Comparison of ENCODE assay signal across 20 cellular contexts in the genomic region with DNA sequence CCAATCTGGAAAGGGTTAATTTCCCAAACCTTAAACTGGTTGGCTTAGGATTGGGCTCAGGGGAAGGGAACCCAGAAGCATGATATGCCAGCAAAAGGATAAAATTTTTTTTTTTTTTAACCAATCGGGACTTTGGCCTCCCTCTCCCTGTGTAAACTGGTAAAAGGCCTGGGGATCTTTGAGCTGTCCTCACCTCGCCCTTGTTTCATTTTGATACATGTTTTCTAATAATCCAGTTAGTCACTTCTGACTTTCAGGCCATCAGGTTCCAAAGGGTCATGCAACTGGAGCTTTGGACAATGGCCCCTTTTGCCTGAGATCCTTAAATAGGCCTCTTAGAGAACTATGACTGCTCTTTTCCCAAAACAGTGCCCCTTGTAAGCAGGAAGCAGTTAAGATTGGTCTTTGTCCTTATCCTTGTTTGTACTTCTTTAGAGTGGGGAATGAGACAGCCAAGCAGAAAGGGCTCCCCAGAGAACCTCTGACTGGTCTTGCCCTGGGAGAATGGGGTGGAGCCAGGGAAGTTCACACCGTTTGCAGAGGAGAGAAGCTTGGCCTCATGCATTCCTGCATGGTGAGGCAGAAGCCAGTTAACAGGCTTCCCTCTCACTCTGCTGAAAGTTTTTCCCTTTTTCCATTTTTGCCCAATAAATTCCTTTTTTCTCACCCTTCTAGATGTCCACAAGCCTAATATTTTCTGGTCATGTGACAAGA.
DNase-seq lines count a peak whose midpoint lies in the region; ATAC-seq and TF ChIP-seq lines count a peak whose summit lies in the region.
"Had no signal": no experiment of that assay in that cellular context is flagged by ENCODE, and none has a peak within 500 bp of the region (broad histone marks: within the 10 kb centered on the region; RNA-seq: fewer than 3 reads in every experiment).

No MANE protein-coding gene starts in this region.

- H3K4me3 ChIP-seq in heart right ventricle: no peak overlapping the region
- H3K4me3 ChIP-seq in osteoblast (ENCODE audit: insufficient read depth, low read length): no peak overlapping the region
- no peak overlapping the region for H3K4me3 ChIP-seq in suprapubic skin
- H3K4me3 ChIP-seq: BLaER1 treated with 17β-estradiol and CSF1 and Interleukin-3, amounts not matched to agents 10 nM and 100 nM; cardiac muscle cell; GM23248 had no signal

- peaks cover 5% of the 10 kb centered on the region for H3K36me3 Mint-ChIP-seq in WTC11
- no peaks in the 10 kb centered on the region for H3K36me3 Mint-ChIP-seq in type B pancreatic cell
- H3K36me3 Mint-ChIP-seq in natural killer cell treated with Interleukin-12 subunit alpha and Interleukin-12 subunit beta and Interleukin-15 and Interleukin-18, amount 100 ng/mL, for 72 hours: no peaks in the 10 kb centered on the region
- H3K36me3 Mint-ChIP-seq: activated naive CD8-positive, alpha-beta T cell treated with anti-CD3 and anti-CD28 coated beads, Interleukin-2, amount 10 ng/mL, durations not matched to agents 7 days and 5 days; stimulated activated effector memory CD8-positive, alpha-beta T cell treated with anti-CD3 and anti-CD28 coated beads, Interleukin-12 subunit alpha, Interleukin-12 subunit beta, amount 100 ng/mL, for 72 hours had no signal

- H3K4me1 Mint-ChIP-seq in WTC11 (peaks cover 10% of the 10 kb centered on the region), type B pancreatic cell (ENCODE audit: unreplicated experiment) (no peaks in the 10 kb centered on the region)
- H3K4me1 Mint-ChIP-seq in natural killer cell treated with Interleukin-12 subunit alpha and Interleukin-12 subunit beta and Interleukin-15 and Interleukin-18, amount 100 ng/mL, for 72 hours (ENCODE audit: low read depth in 2 of 2): no peaks in the 10 kb centered on the region
- H3K4me1 Mint-ChIP-seq: activated naive CD8-positive, alpha-beta T cell treated with anti-CD3 and anti-CD28 coated beads, Interleukin-2, amount 10 ng/mL, durations not matched to agents 7 days and 5 days; stimulated activated effector memory CD8-positive, alpha-beta T cell treated with anti-CD3 and anti-CD28 coated beads, Interleukin-12 subunit alpha, Interleukin-12 subunit beta, amount 100 ng/mL, for 72 hours had no signal

- H3K27me3 ChIP-seq in heart right ventricle (no peaks in the 10 kb centered on the region), osteoblast (ENCODE audit: insufficient read depth, low read length) (no peaks in the 10 kb centered on the region), suprapubic skin (no peaks in the 10 kb centered on the region)
- H3K27me3 ChIP-seq: BLaER1 treated with 17β-estradiol and CSF1 and Interleukin-3, amounts not matched to agents 10 nM and 100 nM; cardiac muscle cell had no signal

- POLR2A ChIA-PET in WTC11 (lab: Charles Lee): no interaction called here

- H3K27ac Mint-ChIP-seq in WTC11 (no peak overlapping the region), type B pancreatic cell (no peak overlapping the region)
- no peak overlapping the region for H3K27ac Mint-ChIP-seq in natural killer cell treated with Interleukin-12 subunit alpha and Interleukin-12 subunit beta and Interleukin-15 and Interleukin-18, amount 100 ng/mL, for 72 hours
- H3K27ac Mint-ChIP-seq: activated naive CD8-positive, alpha-beta T cell treated with anti-CD3 and anti-CD28 coated beads, Interleukin-2, amount 10 ng/mL, durations not matched to agents 7 days and 5 days; effector memory CD8-positive, alpha-beta T cell; stimulated activated effector memory CD8-positive, alpha-beta T cell treated with anti-CD3 and anti-CD28 coated beads, Interleukin-12 subunit alpha, Interleukin-12 subunit beta, amount 100 ng/mL, for 72 hours had no signal

- H3K4me3 Mint-ChIP-seq in WTC11: no peak overlapping the region
- H3K4me3 Mint-ChIP-seq in type B pancreatic cell: no peak overlapping the region
- no peak overlapping the region for H3K4me3 Mint-ChIP-seq in natural killer cell treated with Interleukin-12 subunit alpha and Interleukin-12 subunit beta and Interleukin-15 and Interleukin-18, amount 100 ng/mL, for 72 hours
- H3K4me3 Mint-ChIP-seq: activated naive CD8-positive, alpha-beta T cell treated with anti-CD3 and anti-CD28 coated beads, Interleukin-2, amount 10 ng/mL, durations not matched to agents 7 days and 5 days; activated T-cell treated with anti-CD3 and anti-CD28 coated beads, Interleukin-2, amount 50 U/mL, for 4 hours; effector memory CD8-positive, alpha-beta T cell; stimulated activated effector memory CD8-positive, alpha-beta T cell treated with anti-CD3 and anti-CD28 coated beads, Interleukin-12 subunit alpha, Interleukin-12 subunit beta, amount 100 ng/mL, for 72 hours had no signal

- peaks cover 19% of the 10 kb centered on the region for H3K9me3 Mint-ChIP-seq in WTC11
- no peaks in the 10 kb centered on the region for H3K9me3 Mint-ChIP-seq in type B pancreatic cell
- H3K9me3 Mint-ChIP-seq in natural killer cell treated with Interleukin-12 subunit alpha and Interleukin-12 subunit beta and Interleukin-15 and Interleukin-18, amount 100 ng/mL, for 72 hours: peaks cover 7% of the 10 kb centered on the region
- H3K9me3 Mint-ChIP-seq: activated naive CD8-positive, alpha-beta T cell treated with anti-CD3 and anti-CD28 coated beads, Interleukin-2, amount 10 ng/mL, durations not matched to agents 7 days and 5 days had no signal

- H3K27ac ChIP-seq in heart right ventricle: peak overlapping the region in 3 of 10 donors; percentile 12 to 22 (median 19)
- H3K27ac ChIP-seq in osteoblast (ENCODE audit: low read depth, low read length): no peak overlapping the region
- no peak overlapping the region for H3K27ac ChIP-seq in suprapubic skin
- H3K27ac ChIP-seq: BLaER1 treated with 17β-estradiol and CSF1 and Interleukin-3, amounts not matched to agents 10 nM and 100 nM; cardiac muscle cell; GM23248 had no signal

- WGBS in heart right ventricle, 2 donors: 33 to 35% methylated on average over 3 of the region's 3 CpGs
- WGBS in suprapubic skin: 50% methylated on average over 3 of the region's 3 CpGs

- no peaks in the 10 kb centered on the region for H3K27me3 Mint-ChIP-seq in WTC11 (ENCODE audit: low read depth)
- no peaks in the 10 kb centered on the region for H3K27me3 Mint-ChIP-seq in type B pancreatic cell
- no peaks in the 10 kb centered on the region for H3K27me3 Mint-ChIP-seq in natural killer cell treated with Interleukin-12 subunit alpha and Interleukin-12 subunit beta and Interleukin-15 and Interleukin-18, amount 100 ng/mL, for 72 hours
- H3K27me3 Mint-ChIP-seq: activated naive CD8-positive, alpha-beta T cell treated with anti-CD3 and anti-CD28 coated beads, Interleukin-2, amount 10 ng/mL, durations not matched to agents 7 days and 5 days; effector memory CD8-positive, alpha-beta T cell had no signal

- ATAC-seq in WTC11 (peak; percentile 74), heart right ventricle (peak in 7 of 8 donors; percentile 24 to 93 (median 51))
- ATAC-seq in natural killer cell treated with Interleukin-12 subunit alpha and Interleukin-12 subunit beta and Interleukin-15 and Interleukin-18, amount 100 ng/mL, for 72 hours: no peak
- ATAC-seq: activated T-cell treated with anti-CD3 and anti-CD28 coated beads, Interleukin-2, amount 50 U/mL, for 4 hours; effector memory CD8-positive, alpha-beta T cell; Panc1; stimulated activated effector memory CD8-positive, alpha-beta T cell treated with anti-CD3 and anti-CD28 coated beads, Interleukin-12 subunit alpha, Interleukin-12 subunit beta, amount 100 ng/mL, for 72 hours had no signal

- TF ChIP-seq POLR2A in suprapubic skin (IDR thresholded peaks at IDR 0.05): no peak

- H3K9me3 ChIP-seq in heart right ventricle: peaks cover 0 to 32% (median 0%) of the 10 kb centered on the region in 11 donors
- H3K9me3 ChIP-seq in osteoblast (ENCODE audit: low read depth, low read length): peaks cover 2% of the 10 kb centered on the region
- no peaks in the 10 kb centered on the region for H3K9me3 ChIP-seq in suprapubic skin

- no peak for TF ChIP-seq EP300 in suprapubic skin (IDR thresholded peaks at IDR 0.05)

- no peaks in the 10 kb centered on the region for H3K4me1 ChIP-seq in heart right ventricle
- H3K4me1 ChIP-seq in osteoblast (ENCODE audit: insufficient read depth, low read length): no peaks in the 10 kb centered on the region
- no peaks in the 10 kb centered on the region for H3K4me1 ChIP-seq in suprapubic skin
- H3K4me1 ChIP-seq: BLaER1 treated with 17β-estradiol and CSF1 and Interleukin-3, amounts not matched to agents 10 nM and 100 nM had no signal

- no peak for TF ChIP-seq CTCF in WTC11 (IDR thresholded peaks at IDR 0.05)
- TF ChIP-seq CTCF in heart right ventricle (IDR thresholded peaks at IDR 0.05): no peak
- TF ChIP-seq CTCF in osteoblast (IDR thresholded peaks at IDR 0.05; ENCODE audit: extremely low read depth, low read depth, low read length): no peak
- TF ChIP-seq CTCF in type B pancreatic cell (conservative IDR thresholded peaks at IDR 0.05): no peak
- no peak for TF ChIP-seq CTCF in suprapubic skin (IDR thresholded peaks at IDR 0.05)

- DNase-seq in HT1080 (ENCODE audit: low read depth): peak; percentile 61
- DNase-seq in WTC11 (ENCODE audit: low spot score): no peak
- peak in 1 of 2 donors; percentile 21 for DNase-seq in heart right ventricle
- peak; percentile 62 for DNase-seq in osteoblast (ENCODE audit: insufficient read length, low spot score, missing footprints)
- no peak for DNase-seq in type B pancreatic cell (ENCODE audit: extremely low spot score, unreplicated experiment)
- no peak for DNase-seq in suprapubic skin (ENCODE audit: low spot score in 2 of 2)
- DNase-seq in natural killer cell treated with Interleukin-12 subunit alpha and Interleukin-12 subunit beta and Interleukin-15 and Interleukin-18, amount 100 ng/mL, for 72 hours (ENCODE audit: low spot score): no peak
- no peak for DNase-seq in glomerular visceral epithelial cell (ENCODE audit: extremely low spot score)
- DNase-seq: activated naive CD8-positive, alpha-beta T cell treated with anti-CD3 and anti-CD28 coated beads, Interleukin-2, amount 10 ng/mL, durations not matched to agents 7 days and 5 days; activated T-cell treated with anti-CD3 and anti-CD28 coated beads, Interleukin-2, amount 50 U/mL, for 4 hours; effector memory CD8-positive, alpha-beta T cell; foreskin fibroblast; GM23248; NCI-H1436; NCI-H748 treated with DMSO at 0.1 percent for 48 hours; trophoblast cell had no signal

- no peak overlapping the region for H2AFZ ChIP-seq in osteoblast (ENCODE audit: low read length)
- H2AFZ ChIP-seq: GM23248 had no signal

- intact Hi-C loops in heart right ventricle (cut with DNase I): no loop called here

- H3K36me3 ChIP-seq in heart right ventricle (no peaks in the 10 kb centered on the region), osteoblast (ENCODE audit: insufficient read depth, low read length) (no peaks in the 10 kb centered on the region), suprapubic skin (no peaks in the 10 kb centered on the region)
- H3K36me3 ChIP-seq: BLaER1 treated with 17β-estradiol and CSF1 and Interleukin-3, amounts not matched to agents 10 nM and 100 nM; cardiac muscle cell had no signal

- CTCF ChIA-PET in WTC11 (lab: Charles Lee): no interaction called here

- H3K79me2 ChIP-seq in osteoblast (ENCODE audit: insufficient read depth, low read length): no peaks in the 10 kb centered on the region

- H4K20me1 ChIP-seq in osteoblast (ENCODE audit: insufficient read depth, low read length): no peaks in the 10 kb centered on the region
- H4K20me1 ChIP-seq: BLaER1 treated with 17β-estradiol and CSF1 and Interleukin-3, amounts not matched to agents 10 nM and 100 nM had no signal

- no peak overlapping the region for H3K4me2 ChIP-seq in osteoblast (ENCODE audit: insufficient read depth, low read length)
- H3K4me2 ChIP-seq: BLaER1 treated with 17β-estradiol and CSF1 and Interleukin-3, amounts not matched to agents 10 nM and 100 nM had no signal

Comparison
In these comparisons a context has a peak if more than half of its experiments do, and no peak if none do; other contexts are left out.
1. DNase-seq: peak in HT1080 (single experiment) and osteoblast (single experiment); none in WTC11 (single experiment), type B pancreatic cell (single experiment), suprapubic skin (0 of 2), natural killer cell treated with Interleukin-12 subunit alpha and Interleukin-12 subunit beta and Interleukin-15 and Interleukin-18, amount 100 ng/mL, for 72 hours (single experiment) and glomerular visceral epithelial cell (single experiment).
2. ATAC-seq: peak in WTC11 (single experiment) and heart right ventricle (7 of 8); none in natural killer cell treated with Interleukin-12 subunit alpha and Interleukin-12 subunit beta and Interleukin-15 and Interleukin-18, amount 100 ng/mL, for 72 hours (0 of 2).